Comparison of ENCODE assay signal across 25 cellular contexts in the genomic region with DNA sequence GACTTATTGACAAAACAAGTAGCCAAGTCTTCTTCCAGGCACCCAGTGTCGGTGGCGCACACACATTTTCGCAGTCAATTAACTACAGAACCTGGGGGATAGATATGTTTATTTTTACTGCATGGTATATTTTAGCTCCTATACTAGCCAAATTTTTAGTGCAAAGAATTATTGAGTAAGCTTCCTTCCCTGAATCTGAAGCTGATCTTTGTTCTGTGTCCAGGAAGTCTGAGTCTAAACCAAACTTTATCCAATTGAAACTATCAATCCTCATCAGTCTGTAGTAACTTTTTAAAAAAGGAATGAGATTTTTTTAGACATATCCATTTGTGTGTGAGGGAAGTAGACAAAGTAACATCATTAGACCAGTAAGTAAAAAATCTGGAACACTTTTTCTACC.
DNase-seq lines count a peak whose midpoint lies in the region; ATAC-seq, FAIRE-seq and TF ChIP-seq lines count a peak whose summit lies in the region.
"Had no signal": no experiment of that assay in that cellular context is flagged by ENCODE, and none has a peak within 500 bp of the region (broad histone marks: within the 10 kb centered on the region; RNA-seq: fewer than 3 reads in every experiment).

No MANE protein-coding gene starts in this region.

- DNase-seq in HepG2 (ENCODE audit: low spot score) (no peak), left lobe of liver (ENCODE audit: low spot score) (no peak), HEK293T (ENCODE audit: extremely low spot score) (no peak), mesenchymal stem cell (no peak)
- DNase-seq: 8988T; ACHN; BE2C; C1 segment of cervical spinal cord; CD4-positive, alpha-beta memory T cell; CD4-positive, CD25-positive, alpha-beta regulatory T cell; CD8-positive, alpha-beta memory T cell; COR-L47; DMS 273 treated with DMSO at 0.1 percent for 48 hours; DMS153; DMS53; DMS79; DND-41; EL; GDM1 had no signal

- CTCF ChIA-PET in HepG2 (lab: Yijun Ruan, JAX; ENCODE audit: low intra/inter-chr PET ratio, low total read pairs) (no interaction called here), HEK293T (lab: Yijun Ruan, JAX) (interaction anchor here (0.7 kb wide), 1 partner anchor 530 kb away, joined by 3 read pairs; no protein-coding TSS in a partner anchor)

- H3K4me3 ChIP-seq in liver (ENCODE audit: low read depth in 1 of 3, low read length in 3 of 3) (peak overlapping the region in 1 of 3 donors; percentile 16), HepG2 (replicated peaks in 1 of 3; ENCODE audit: insufficient read depth in 1 of 3, low read depth in 2 of 3, low read length in 3 of 3) (no peak overlapping the region), mesenchymal stem cell (ENCODE audit: insufficient read depth in 1 of 2, low read depth in 1 of 2, low read length in 2 of 2) (no peak overlapping the region)
- H3K4me3 ChIP-seq: BLaER1, GM12878 had no signal

- no peaks in the 10 kb centered on the region for H4K20me1 ChIP-seq in HepG2 (ENCODE audit: insufficient read depth, low read length)
- H4K20me1 ChIP-seq: BLaER1 had no signal

- H3K79me1 ChIP-seq in mesenchymal stem cell (replicated peaks; ENCODE audit: low read length, poor library complexity, severe bottlenecking), result no peaks in the 10 kb centered on the region

- no peaks in the 10 kb centered on the region for H3K79me2 ChIP-seq in HepG2 (ENCODE audit: insufficient read depth, low read length)

- 81% methylated on average over 3 of the region's 3 CpGs for WGBS in liver
- WGBS in HepG2 (ENCODE audit: low lambda C conversion rate), result 71% methylated on average over 3 of the region's 3 CpGs
- WGBS in mesenchymal stem cell, result 94% methylated on average over 3 of the region's 3 CpGs

- intact Hi-C loops in HepG2 (cut with micrococcal nuclease; ENCODE audit: unreplicated experiment), result no loop called here

- H3K4ac ChIP-seq in mesenchymal stem cell (ENCODE audit: low read depth in 1 of 2, low read length in 2 of 2), result no peak overlapping the region

- TF ChIP-seq EP300 in HepG2 (IDR thresholded peaks at IDR 0.05; ENCODE audit: low read depth in 2 of 2, low read length in 2 of 2), result no peak
- no peak for TF ChIP-seq EP300 in HepG2 (CRISPR knock-in tag; IDR thresholded peaks at IDR 0.05; ENCODE audit: borderline replicate concordance)

- H3K23ac ChIP-seq in mesenchymal stem cell (ENCODE audit: low read length in 2 of 2), result no peak overlapping the region

- H3K27ac ChIP-seq in liver (ENCODE audit: low read depth in 1 of 2, low read length in 2 of 2) (peak overlapping the region in 1 of 2 donors; percentile 19), HepG2 (ENCODE audit: extremely low read length, insufficient read depth, low read length) (no peak overlapping the region), mesenchymal stem cell (ENCODE audit: low read length, poor library complexity, severe bottlenecking) (no peak overlapping the region)
- H3K27ac ChIP-seq: BLaER1 had no signal

- H3K9ac ChIP-seq in liver (ENCODE audit: low read depth in 1 of 2, low read length in 2 of 2) (no peak overlapping the region), HepG2 (ENCODE audit: insufficient read depth, low read depth, low read length) (no peak overlapping the region), mesenchymal stem cell (ENCODE audit: low read length) (no peak overlapping the region)
- H3K9ac ChIP-seq: BLaER1 had no signal

- H2BK15ac ChIP-seq in mesenchymal stem cell (ENCODE audit: low read depth, poor library complexity, severe bottlenecking), result no peak overlapping the region

- no peak overlapping the region for H3K4me2 ChIP-seq in HepG2 (ENCODE audit: low read depth, low read length)
- H3K4me2 ChIP-seq in mesenchymal stem cell (ENCODE audit: low read length, poor library complexity, severe bottlenecking), result no peak overlapping the region
- H3K4me2 ChIP-seq: BLaER1 had no signal

- no peak overlapping the region for H2BK12ac ChIP-seq in mesenchymal stem cell (ENCODE audit: low read length in 2 of 2)

- H4K91ac ChIP-seq in mesenchymal stem cell (ENCODE audit: low read length), result no peak overlapping the region

- no peak overlapping the region for H2BK120ac ChIP-seq in mesenchymal stem cell (ENCODE audit: low read depth, low read length)

- H3K27me3 ChIP-seq in liver (ENCODE audit: control insufficient read depth in 4 of 4, insufficient read depth in 4 of 4, low read length in 3 of 4) (no peaks in the 10 kb centered on the region), HepG2 (ENCODE audit: control insufficient read depth in 1 of 2, insufficient read depth in 2 of 2, low read length in 2 of 2) (0 out of 5 replicates have a peak, but pooled peaks cover 2 to 11% of the 10 kb centered on the region in 2 experiments), mesenchymal stem cell (ENCODE audit: control insufficient read depth in 1 of 2, insufficient read depth in 1 of 2, low read length in 2 of 2) (no peaks in the 10 kb centered on the region)
- H3K27me3 ChIP-seq: BE2C, BLaER1 had no signal

- no peak for FAIRE-seq in HepG2 (lab: Jason Lieb, UNC)
- FAIRE-seq: A204.1, GM12878, GM12892, GM18507 had no signal

- H3K9me3 ChIP-seq in liver (ENCODE audit: control insufficient read depth in 4 of 4, low read length in 3 of 4) (no peaks in the 10 kb centered on the region), HepG2 (ENCODE audit: low read length) (no peaks in the 10 kb centered on the region), mesenchymal stem cell (ENCODE audit: control insufficient read depth, low read length) (no peaks in the 10 kb centered on the region)
- H3K9me3 ChIP-seq: BE2C, BLaER1 had no signal

- H2AFZ ChIP-seq in HepG2 (ENCODE audit: low read length) (no peak overlapping the region), mesenchymal stem cell (ENCODE audit: low read depth, low read length) (no peak overlapping the region)

- ATAC-seq in HepG2 (no peak), left lobe of liver (peak; percentile 74)
- ATAC-seq: GM12878 had no signal

- no peak overlapping the region for H3K14ac ChIP-seq in mesenchymal stem cell (ENCODE audit: low read length in 2 of 2)

- TF ChIP-seq RAD21 in liver (IDR thresholded peaks at IDR 0.05), result no peak
- no peak for TF ChIP-seq RAD21 in HepG2 (CRISPR knock-in tag; IDR thresholded peaks at IDR 0.05)

- H3K36me3 ChIP-seq in liver (ENCODE audit: control insufficient read depth in 4 of 4, insufficient read depth in 3 of 4, low read depth in 1 of 4, low read length in 3 of 4), result no peaks in the 10 kb centered on the region
- H3K36me3 ChIP-seq in HepG2 (replicated peaks in 1 of 2; ENCODE audit: control insufficient read depth in 1 of 2, insufficient read depth in 2 of 2, low read length in 2 of 2), result no peaks in the 10 kb centered on the region
- H3K36me3 ChIP-seq in mesenchymal stem cell (ENCODE audit: control insufficient read depth in 1 of 2, insufficient read depth in 2 of 2, low read depth in 1 of 2, low read length in 2 of 2), result no peaks in the 10 kb centered on the region
- H3K36me3 ChIP-seq: BE2C, BLaER1 had no signal

- TF ChIP-seq CTCF in liver (IDR thresholded peaks at IDR 0.05; ENCODE audit: low read depth, low read length, missing input control), result no peak
- TF ChIP-seq CTCF in HepG2 (CRISPR knock-in tag; IDR thresholded peaks at IDR 0.05), result no peak

- in situ Hi-C loops in HepG2 (cut with HindIII; ENCODE audit: extremely low pct_ligation_motif_present, low pct_unique_long_range_greater_than_20kb), result no loop called here

- BruUV-seq in HepG2 (replicated peaks; lab: Mats Ljungman, UMichigan), result no TSS peak

- no peak overlapping the region for H4K8ac ChIP-seq in mesenchymal stem cell (ENCODE audit: low read length)

- peaks cover 3 to 22% (median 17%) of the 10 kb centered on the region in 4 donors for H3K4me1 ChIP-seq in liver (ENCODE audit: control insufficient read depth in 4 of 4, insufficient read depth in 4 of 4, low read length in 3 of 4)
- H3K4me1 ChIP-seq in HepG2 (ENCODE audit: insufficient read depth, low read length), result no peaks in the 10 kb centered on the region
- H3K4me1 ChIP-seq in mesenchymal stem cell (ENCODE audit: control insufficient read depth, insufficient read depth, low read depth, low read length), result no peaks in the 10 kb centered on the region
- H3K4me1 ChIP-seq: BE2C, BLaER1 had no signal

- no peak overlapping the region for H3K18ac ChIP-seq in mesenchymal stem cell (ENCODE audit: low read depth in 1 of 2, low read length in 2 of 2)

- no peak for TF ChIP-seq POLR2A in HepG2 (IDR thresholded peaks at IDR 0.05; ENCODE audit: insufficient read depth in 1 of 2, low read depth in 2 of 2, low read length in 2 of 2)

- POLR2A ChIA-PET in HepG2 (lab: Yijun Ruan, JAX), result no interaction called here
- POLR2A ChIA-PET in HEK293T (lab: Yijun Ruan, JAX), result no interaction called here

- H2AK5ac ChIP-seq in mesenchymal stem cell (ENCODE audit: low read length, severe bottlenecking), result no peak overlapping the region

- no peak overlapping the region for H2BK5ac ChIP-seq in mesenchymal stem cell (ENCODE audit: low read depth, low read length, poor library complexity, severe bottlenecking)

TF ChIP-seq in liver, 16 proteins besides CTCF, POLR2A, EP300 and RAD21:
- TF ChIP-seq HNF4A (conservative IDR thresholded peaks at IDR 0.05) (peak; percentile 48 to 73), FOXA2 (IDR thresholded peaks at IDR 0.05) (no peak)

TF ChIP-seq in HEK293T, 16 proteins besides CTCF, POLR2A, EP300 and RAD21:
- TF ChIP-seq, protein P1, sequence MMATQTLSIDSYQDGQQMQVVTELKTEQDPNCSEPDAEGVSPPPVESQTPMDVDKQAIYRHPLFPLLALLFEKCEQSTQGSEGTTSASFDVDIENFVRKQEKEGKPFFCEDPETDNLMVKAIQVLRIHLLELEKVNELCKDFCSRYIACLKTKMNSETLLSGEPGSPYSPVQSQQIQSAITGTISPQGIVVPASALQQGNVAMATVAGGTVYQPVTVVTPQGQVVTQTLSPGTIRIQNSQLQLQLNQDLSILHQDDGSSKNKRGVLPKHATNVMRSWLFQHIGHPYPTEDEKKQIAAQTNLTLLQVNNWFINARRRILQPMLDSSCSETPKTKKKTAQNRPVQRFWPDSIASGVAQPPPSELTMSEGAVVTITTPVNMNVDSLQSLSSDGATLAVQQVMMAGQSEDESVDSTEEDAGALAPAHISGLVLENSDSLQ (IDR thresholded peaks at IDR 0.05), result no peak
- TF ChIP-seq NFRKB (IDR thresholded peaks at IDR 0.05), result no peak
- TF ChIP-seq TARDBP (IDR thresholded peaks at IDR 0.05), result no peak
- no peak for TF ChIP-seq SUZ12 (IDR thresholded peaks at IDR 0.05)
- no peak for TF ChIP-seq ZNF384 (IDR thresholded peaks at IDR 0.05)
- TF ChIP-seq ARNT (IDR thresholded peaks at IDR 0.05), result no peak
- TF ChIP-seq CTBP1 (IDR thresholded peaks at IDR 0.05; ENCODE audit: borderline replicate concordance), result no peak
- no peak for TF ChIP-seq HDGF (IDR thresholded peaks at IDR 0.05; ENCODE audit: borderline replicate concordance)
- no peak for TF ChIP-seq FOXA1 (IDR thresholded peaks at IDR 0.05)
- TF ChIP-seq SP1 (IDR thresholded peaks at IDR 0.05), result no peak
- TF ChIP-seq BHLHE40 (IDR thresholded peaks at IDR 0.05; ENCODE audit: borderline replicate concordance), result no peak
- TF ChIP-seq ELF4 (IDR thresholded peaks at IDR 0.05), result no peak
- TF ChIP-seq FOXM1 (IDR thresholded peaks at IDR 0.05; ENCODE audit: borderline replicate concordance), result no peak
- no peak for TF ChIP-seq L3MBTL2 (conservative IDR thresholded peaks at IDR 0.05)
- no peak for TF ChIP-seq LEF1 (IDR thresholded peaks at IDR 0.05; ENCODE audit: borderline replicate concordance)
- no peak for TF ChIP-seq FOXK2 (IDR thresholded peaks at IDR 0.05)
